Comparison of ENCODE assay signal across 2 cellular contexts in genomic region chr12:57456145-57456700, GRCh38.
TF ChIP-seq lines count a peak whose summit lies in the region.

No MANE protein-coding gene starts in this region.

TF ChIP-seq in GM12891, 5 proteins besides CTCF, POLR2A, EP300 and RAD21:
- TF ChIP-seq TAF1 (IDR thresholded peaks at IDR 0.05; ENCODE audit: low read depth, low read length) (no peak), POU2F2 (IDR thresholded peaks at IDR 0.05; ENCODE audit: low read depth, low read length) (no peak), PAX5 (IDR thresholded peaks at IDR 0.05; ENCODE audit: insufficient read depth, low read length, severe bottlenecking) (no peak), POLR2AphosphoS5 (IDR thresholded peaks at IDR 0.05; ENCODE audit: low read depth, low read length) (no peak)

TF ChIP-seq in endothelial cell of umbilical vein, 7 proteins besides CTCF, POLR2A, EP300 and RAD21:
- TF ChIP-seq FOS (IDR thresholded peaks at IDR 0.05; ENCODE audit: borderline replicate concordance, insufficient read depth, low read length) = no peak
TF ChIP-seq in endothelial cell of umbilical vein: peak in this region for 0.
